20 cellular contexts compared by ENCODE assay signal in the genomic region with DNA sequence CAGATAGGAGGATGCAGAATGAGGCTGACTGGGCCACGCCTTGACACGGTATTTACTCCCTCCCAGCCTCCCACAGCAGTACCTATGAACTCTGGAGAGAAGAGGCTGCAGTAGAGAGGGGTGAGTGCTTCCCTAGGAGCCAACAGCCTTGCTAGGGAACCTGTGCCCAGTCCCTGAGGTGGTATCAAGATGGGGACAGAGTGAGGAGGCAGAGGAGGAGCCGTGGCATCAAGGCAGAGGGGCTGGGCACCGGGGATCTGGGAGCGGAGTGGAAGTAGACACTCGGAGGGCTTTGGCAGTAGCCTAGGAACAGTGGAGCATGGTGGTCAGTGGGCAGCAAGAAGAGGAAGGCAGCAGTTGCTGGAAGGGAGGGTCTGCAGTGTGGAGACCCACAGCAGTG.
DNase-seq lines count a peak whose midpoint lies in the region; ATAC-seq, FAIRE-seq and TF ChIP-seq lines count a peak whose summit lies in the region.
"Had no signal": no experiment of that assay in that cellular context is flagged by ENCODE, and none has a peak within 500 bp of the region (broad histone marks: within the 10 kb centered on the region; RNA-seq: fewer than 3 reads in every experiment).

No MANE protein-coding gene starts in this region.

- H3K4me2 ChIP-seq in H1 (ENCODE audit: insufficient read depth in 1 of 2, low read depth in 2 of 2, low read length in 2 of 2), result no peak overlapping the region
- H3K4me2 ChIP-seq: A549 had no signal

- H3K23me2 ChIP-seq in H1 (ENCODE audit: low read depth, low read length), result no peaks in the 10 kb centered on the region

- H3K23ac ChIP-seq in H1 (ENCODE audit: insufficient read length), result no peak overlapping the region

- no peak overlapping the region for H3K56ac ChIP-seq in H1 (replicated peaks; ENCODE audit: insufficient read length, low read depth, low read length)

- POLR2A ChIA-PET in H1 (lab: Charles Lee; ENCODE audit: partially characterized antibody), result no interaction called here

- H2BK5ac ChIP-seq in H1 (ENCODE audit: low read depth, low read length), result no peak overlapping the region

- no peak for FAIRE-seq in H1 (lab: Jason Lieb, UNC)
- FAIRE-seq in frontal cortex (lab: Jason Lieb, UNC), result no peak
- FAIRE-seq: A549, D721Med, GM12878, GM19239, HepG2 had no signal

- DNase-seq in Right ventricle myocardium inferior (ENCODE audit: missing footprints), result peak; percentile 11
- no peak for DNase-seq in right atrium auricular region (ENCODE audit: low spot score)
- no peak for DNase-seq in H1 (ENCODE audit: low read depth in 1 of 2, low spot score in 2 of 2)
- DNase-seq in posterior vena cava (ENCODE audit: low spot score), result peak; percentile 35
- DNase-seq in upper lobe of right lung, result peak; percentile 18
- no peak for DNase-seq in SHP77 treated with DMSO at 0.1 percent for 48 hours (lab: John Stamatoyannopoulos, UW)
- no peak for DNase-seq in frontal cortex (ENCODE audit: low spot score in 2 of 2)
- DNase-seq: AML-193; Caco-2; CD4-positive, alpha-beta T cell; DMS79 had no signal

- H3K4ac ChIP-seq in H1 (replicated peaks; ENCODE audit: insufficient read length, low read depth, low read length), result no peak overlapping the region

- peaks cover 0 to 5% of the 10 kb centered on the region in 2 donors for H3K4me1 ChIP-seq in right atrium auricular region
- H3K4me1 ChIP-seq in H1 (replicated peaks in 1 of 4; ENCODE audit: control insufficient read depth in 3 of 4, insufficient read depth in 4 of 4, low read length in 3 of 4), result peaks cover 0 to 13% (median 8%) of the 10 kb centered on the region in 4 experiments; a peak in 6 of 7 replicates
- peaks cover 4% of the 10 kb centered on the region for H3K4me1 ChIP-seq in upper lobe of right lung
- H3K4me1 ChIP-seq: A549, Caco-2, HAP-1 had no signal

- H4K20me1 ChIP-seq in H1 (replicated peaks in 1 of 2; ENCODE audit: control insufficient read depth in 1 of 2, insufficient read depth in 2 of 2, low read length in 2 of 2), result no peaks in the 10 kb centered on the region

- H3K79me2 ChIP-seq in H1 (ENCODE audit: control insufficient read depth in 1 of 2, insufficient read depth in 2 of 2, low read length in 2 of 2), result no peaks in the 10 kb centered on the region

- TF ChIP-seq POLR2A in H1 (IDR thresholded peaks at IDR 0.05; ENCODE audit: control extremely low read depth in 1 of 2, low read depth in 2 of 2, low read length in 2 of 2), result no peak

- H4K8ac ChIP-seq in H1 (ENCODE audit: extremely low read depth, insufficient read depth, low read length), result no peak overlapping the region

- H4K91ac ChIP-seq in H1 (replicated peaks; ENCODE audit: insufficient read length, low read length), result no peak overlapping the region

- no peak for TF ChIP-seq RAD21 in H1 (IDR thresholded peaks at IDR 0.05 in 1 of 2, conservative IDR thresholded peaks at IDR 0.05 in 1 of 2; ENCODE audit: low read depth in 2 of 2, low read length in 2 of 2)

- ATAC-seq in Right ventricle myocardium inferior, result no peak
- ATAC-seq in upper lobe of right lung, result no peak
- ATAC-seq in GM19035 (IDR thresholded peaks at IDR 0.05; ENCODE audit: unreplicated experiment), result no peak
- ATAC-seq: A549, GM12878 had no signal

- no peak overlapping the region for H2BK20ac ChIP-seq in H1 (ENCODE audit: low read length)

- no peak overlapping the region for H2AFZ ChIP-seq in H1 (ENCODE audit: low read length)

- H2AK5ac ChIP-seq in H1 (ENCODE audit: low read depth, low read length), result no peak overlapping the region

- TF ChIP-seq CTCF in right atrium auricular region (IDR thresholded peaks at IDR 0.05) (no peak), H1 (IDR thresholded peaks at IDR 0.05; ENCODE audit: control extremely low read depth in 1 of 3, insufficient read depth in 1 of 3, low read depth in 1 of 3, low read length in 3 of 3) (no peak), upper lobe of right lung (IDR thresholded peaks at IDR 0.05) (no peak)

- H3K36me3 ChIP-seq in right atrium auricular region (no peaks in the 10 kb centered on the region), H1 (ENCODE audit: control insufficient read depth in 2 of 4, insufficient read depth in 4 of 4, low read length in 3 of 4) (no peaks in the 10 kb centered on the region), upper lobe of right lung (no peaks in the 10 kb centered on the region)
- H3K36me3 ChIP-seq: HAP-1 had no signal

- no peak overlapping the region for H2BK120ac ChIP-seq in H1 (replicated peaks; ENCODE audit: low read depth, low read length)

- 0 out of 2 replicates have a peak overlapping the region, but pooled peaks have one; percentile 16 for H2BK15ac ChIP-seq in H1 (ENCODE audit: low read length)

- CTCF ChIA-PET in H1 (lab: Charles Lee; ENCODE audit: partially characterized antibody), result no interaction called here

- H3K9me3 ChIP-seq in right atrium auricular region (no peaks in the 10 kb centered on the region), H1 (ENCODE audit: insufficient read depth in 2 of 2, low read depth in 1 of 2, low read length in 1 of 2) (peaks cover 4% of the 10 kb centered on the region in 2 experiments; a peak in 2 of 4 replicates), upper lobe of right lung (no peaks in the 10 kb centered on the region)
- H3K9me3 ChIP-seq: HAP-1 had no signal

- no peaks in the 10 kb centered on the region for H3K79me1 ChIP-seq in H1 (ENCODE audit: low read depth, low read length)

- H3K4me3 ChIP-seq in right atrium auricular region (no peak overlapping the region), H1 (ENCODE audit: extremely low read depth in 1 of 4, insufficient read depth in 2 of 4, low read depth in 3 of 4, low read length in 4 of 4) (no peak overlapping the region), upper lobe of right lung (no peak overlapping the region)
- H3K4me3 ChIP-seq: A549, GM12878, HAP-1 had no signal

- H3K27me3 ChIP-seq in right atrium auricular region, result no peaks in the 10 kb centered on the region
- H3K27me3 ChIP-seq in H1 (replicated peaks in 1 of 4; ENCODE audit: control insufficient read depth in 3 of 4, extremely low read depth in 1 of 4, insufficient read depth in 3 of 4, low read length in 3 of 4), result peaks cover 0 to 3% (median 0%) of the 10 kb centered on the region in 4 experiments; a peak in 1 of 7 replicates
- no peaks in the 10 kb centered on the region for H3K27me3 ChIP-seq in upper lobe of right lung

- no peak for TF ChIP-seq EP300 in H1 (IDR thresholded peaks at IDR 0.05; ENCODE audit: borderline replicate concordance in 1 of 2, low read depth in 2 of 2, low read length in 2 of 2)

- H2BK12ac ChIP-seq in H1 (ENCODE audit: low read depth, low read length), result peak overlapping the region; percentile 60; the same call in 1 of the 2 replicates

- H3K14ac ChIP-seq in H1 (ENCODE audit: insufficient read length), result no peak overlapping the region

- WGBS in H1 (ENCODE audit: extremely low coverage in 1 of 2, insufficient coverage in 1 of 2, insufficient read length in 1 of 2, insufficient replicate concordance in 2 of 2, low coverage in 1 of 2, low lambda C conversion rate in 2 of 2, missing lambda C conversion rate in 1 of 2), 2 experiments, result 95% methylated on average over 6 of the region's 6 CpGs; no CpG with 5 or more reads in 1 of the 2 experiments

- no peak overlapping the region for H3K27ac ChIP-seq in right atrium auricular region
- no peak overlapping the region for H3K27ac ChIP-seq in H1 (ENCODE audit: low read depth, low read length)
- H3K27ac ChIP-seq in upper lobe of right lung, result no peak overlapping the region
- H3K27ac ChIP-seq: 22Rv1, A549, C4-2B had no signal

- no peak overlapping the region for H4K5ac ChIP-seq in H1 (ENCODE audit: insufficient read length, low read depth, low read length)

- H3K18ac ChIP-seq in H1 (ENCODE audit: extremely low read depth, low read length), result peak overlapping the region; percentile 19; the same call in 1 of the 2 replicates

- intact Hi-C loops in Right ventricle myocardium inferior (cut with DNase I) (no loop called here), posterior vena cava (cut with DNase I) (no loop called here), upper lobe of right lung (cut with DNase I) (no loop called here)

- no peak overlapping the region for H3K9ac ChIP-seq in H1 (replicated peaks in 1 of 4; ENCODE audit: extremely low read depth in 1 of 4, low read depth in 3 of 4, low read length in 3 of 4)

TF ChIP-seq in H1, 55 proteins besides CTCF, POLR2A, EP300 and RAD21:
- TF ChIP-seq CTBP2 (IDR thresholded peaks at IDR 0.05; ENCODE audit: borderline replicate concordance, insufficient read depth, insufficient read length, low read length), result no peak
- TF ChIP-seq YY1 (IDR thresholded peaks at IDR 0.05; ENCODE audit: low read depth, low read length), result no peak
- no peak for TF ChIP-seq CHD1 (IDR thresholded peaks at IDR 0.05; ENCODE audit: low read depth, low read length)
- TF ChIP-seq JUN (IDR thresholded peaks at IDR 0.05; ENCODE audit: low read depth, low read length), result no peak
- TF ChIP-seq POLR2AphosphoS5 (IDR thresholded peaks at IDR 0.05; ENCODE audit: low read depth, low read length), result no peak
- no peak for TF ChIP-seq CBX8 (IDR thresholded peaks at IDR 0.05; ENCODE audit: borderline replicate concordance, low read depth, low read length)
- TF ChIP-seq SIRT6 (IDR thresholded peaks at IDR 0.05; ENCODE audit: low read length), result no peak

Comparison
In these comparisons a context has a peak if more than half of its experiments do, and no peak if none do; other contexts are left out.
1. DNase-seq: peak in Right ventricle myocardium inferior (single experiment), posterior vena cava (single experiment) and upper lobe of right lung (single experiment); none in right atrium auricular region (single experiment), H1 (0 of 2), SHP77 treated with DMSO at 0.1 percent for 48 hours (single experiment) and frontal cortex (0 of 2).